38 cellular contexts compared by ENCODE assay signal in the genomic region with DNA sequence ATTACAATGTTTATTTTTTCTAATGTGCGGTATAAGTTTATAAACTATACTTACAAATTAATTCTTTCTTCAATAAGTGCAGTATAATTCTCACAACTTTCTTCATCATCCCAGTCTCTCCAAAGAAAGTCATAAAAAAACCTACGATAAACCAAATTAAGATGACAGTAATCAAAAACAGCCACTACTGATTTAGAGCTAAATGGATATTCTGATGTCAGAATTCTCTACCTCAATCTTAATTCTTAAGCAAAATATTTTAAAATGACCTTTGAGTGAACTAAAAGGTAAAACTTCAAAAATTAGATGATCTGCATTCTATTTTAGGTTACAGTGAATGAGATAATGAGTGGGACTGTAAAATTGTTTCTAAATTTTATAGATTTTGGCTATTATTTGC. TPM values are rescaled to one million over a fixed set of nuclear protein-coding genes. Genes with fewer than 3 reads are reported as not detected.
"Had no signal": no experiment of that assay in that cellular context is flagged by ENCODE, and none has a peak within 500 bp of the region (broad histone marks: within the 10 kb centered on the region; RNA-seq: fewer than 3 reads in every experiment).

No MANE protein-coding gene starts in this region.

- H3K27ac ChIP-seq: adrenal gland, ascending aorta, body of pancreas, brain microvascular endothelial cell, breast epithelium, cardiac muscle cell had no signal

- H3K27me3 ChIP-seq: body of pancreas, brain microvascular endothelial cell, breast epithelium had no signal

- H3K36me3 ChIP-seq: adrenal gland, ascending aorta, brain microvascular endothelial cell, breast epithelium, cardiac muscle cell had no signal

- ATAC-seq: activated naive CD4-positive, alpha-beta T cell treated with anti-CD3 and anti-CD28 coated beads, Interleukin-2, amount 50 U/mL, for 72 hours; activated naive CD8-positive, alpha-beta T cell treated with anti-CD3 and anti-CD28 coated beads, Interleukin-2, amount 50 U/mL, for 24 hours; activated T-cell treated with anti-CD3 and anti-CD28 coated beads, Interleukin-2, amount 50 U/mL, for 4 hours; activated T-cell treated with anti-CD3 and anti-CD28 coated beads, Interleukin-2, amount 50 U/mL, for 72 hours; activated T-helper 17 cell treated with anti-CD3 and anti-CD28 coated beads, Interleukin-2, amount 50 U/mL, for 72 hours; body of pancreas had no signal

- H3K4me3 ChIP-seq: adrenal gland, ascending aorta, body of pancreas, breast epithelium, cardiac muscle cell had no signal

- H3K4me1 ChIP-seq: adrenal gland, ascending aorta, body of pancreas, breast epithelium had no signal

- FAIRE-seq: astrocyte, bronchial epithelial cell had no signal

- DNase-seq: activated effector memory CD4-positive, alpha-beta T cell treated with anti-CD3 and anti-CD28 coated beads, Interleukin-2, amount 50 U/mL, for 16 hours; activated effector memory CD4-positive, alpha-beta T cell treated with Interleukin-2 at 50 U/mL for 16 hours; activated gamma-delta T cell; activated gamma-delta T cell treated with Interleukin-2 at 50 U/mL for 16 hours; activated naive CD4-positive, alpha-beta T cell; activated naive CD4-positive, alpha-beta T cell treated with anti-CD3 and anti-CD28 coated beads for 36 hours; activated naive CD4-positive, alpha-beta T cell treated with anti-CD3 and anti-CD28 coated beads, Interleukin-2, amount 10 ng/mL, durations not matched to agents 7 days and 5 days; activated naive CD4-positive, alpha-beta T cell treated with anti-CD3 and anti-CD28 coated beads, Interleukin-2, amount 50 U/mL, for 16 hours; activated naive CD4-positive, alpha-beta T cell treated with Interleukin-2 at 50 U/mL for 16 hours; activated naive CD8-positive, alpha-beta T cell treated with anti-CD3 and anti-CD28 coated beads for 36 hours; activated naive CD8-positive, alpha-beta T cell treated with anti-CD3 and anti-CD28 coated beads, Interleukin-2, amount 10 ng/mL, durations not matched to agents 7 days and 5 days; activated naive CD8-positive, alpha-beta T cell treated with anti-CD3 and anti-CD28 coated beads, Interleukin-2, amount 50 U/mL, for 24 hours; activated T-cell treated with anti-CD3 and anti-CD28 coated beads, Interleukin-2, amount 50 U/mL, for 1 hour; activated T-cell treated with anti-CD3 and anti-CD28 coated beads, Interleukin-2, amount 50 U/mL, for 24 hours; activated T-cell treated with anti-CD3 and anti-CD28 coated beads, Interleukin-2, amount 50 U/mL, for 4 hours; activated T-cell treated with anti-CD3 and anti-CD28 coated beads, Interleukin-2, amount 50 U/mL, for 48 hours; activated T-cell treated with anti-CD3 and anti-CD28 coated beads, Interleukin-2, amount 50 U/mL, for 72 hours; adrenal gland; amniotic stem cell; amygdala; anterior cingulate cortex; aorta; body of pancreas; brain microvascular endothelial cell; caudate nucleus; central memory CD4-positive, alpha-beta T cell; cerebellar nuclear complex had no signal

- H3K9me3 ChIP-seq: adrenal gland, body of pancreas had no signal

RNA-seq across cellular contexts. Expression of a gene that starts 13.6 kb away (rescaled TPM):
- total RNA-seq: activated naive CD4-positive, alpha-beta T cell treated with anti-CD3 and anti-CD28 coated beads for 36 hours; activated naive CD4-positive, alpha-beta T cell treated with anti-CD3 and anti-CD28 coated beads, Interleukin-2, amount 50 U/mL, for 72 hours; activated naive CD8-positive, alpha-beta T cell treated with anti-CD3 and anti-CD28 coated beads for 36 hours; activated naive CD8-positive, alpha-beta T cell treated with anti-CD3 and anti-CD28 coated beads, Interleukin-2, amount 10 ng/mL, durations not matched to agents 7 days and 5 days; activated T-cell treated with anti-CD3 and anti-CD28 coated beads, Interleukin-2, amount 50 U/mL, for 4 hours; activated T-cell treated with anti-CD3 and anti-CD28 coated beads, Interleukin-2, amount 50 U/mL, for 72 hours; activated T-helper 1 cell treated with anti-CD3 and anti-CD28 coated beads, Interleukin-12 subunit alpha, Interleukin-12 subunit beta, Interleukin-2, Interleukin-4 antibody, amounts not matched to agents 30 ng/mL and 10 ng/mL and 1 ng/mL, durations not matched to agents 14 hours and 24 hours and 36 hours; activated T-helper 17 cell treated with anti-CD3 and anti-CD28 coated beads, Interleukin-2, amount 50 U/mL, for 72 hours; activated T-helper 2 cell treated with anti-CD3 and anti-CD28 coated beads, Interferon-gamma antibody, Interleukin-2, Interleukin-4, amounts not matched to agents 10 μg/mL and 5 μg/mL and 100 μg/mL, durations not matched to agents 14 hours and 24 hours and 36 hours; adrenal gland; aorta; ascending aorta; astrocyte; body of pancreas; bronchial epithelial cell; cardiac muscle cell; cardiac septum; chondrocyte had no signal
- polyA plus RNA-seq: adrenal gland, aorta, cardiac muscle cell had no signal
